Comparison of ENCODE assay signal across 8 cellular contexts in genomic region chr19:510606-511100, GRCh38.
DNase-seq lines count a peak whose midpoint lies in the region; ATAC-seq and TF ChIP-seq lines count a peak whose summit lies in the region.

No MANE protein-coding gene starts in this region.

- peak overlapping the region; percentile 21; the same call in 1 of the 2 replicates for H3K4me3 ChIP-seq in HEK293 (ENCODE audit: low read depth, low read length)

- CTCF ChIA-PET in HEK293 (lab: Yijun Ruan, JAX): interaction anchor here (0.6 to 2.9 kb wide), 39 partner anchors 8 to 491 kb away, joined by 3 to 49 read pairs (median 3); partner anchors contain the start of genes BSG, C2CD4C and CDC34

- H3K9me3 ChIP-seq in HEK293 (ENCODE audit: control insufficient read depth, insufficient read depth, low read depth, low read length): no peaks in the 10 kb centered on the region

- H3K4me1 ChIP-seq in HEK293 (ENCODE audit: control insufficient read depth, insufficient read depth, low read length): peaks cover 7% of the 10 kb centered on the region; the same call in 1 of the 2 replicates

- peaks cover 0 to 11% of the 10 kb centered on the region in 2 experiments; a peak in 1 of 3 replicates for H3K36me3 ChIP-seq in HEK293 (ENCODE audit: control insufficient read depth in 2 of 2, insufficient read depth in 1 of 2, low read length in 2 of 2)

- ATAC-seq in GM18517 (IDR thresholded peaks at IDR 0.05; ENCODE audit: unreplicated experiment): no peak

- peak; percentile 97 for TF ChIP-seq CTCF in HEK293 (tag by site-specific recombination; IDR thresholded peaks at IDR 0.05)

- H3K27ac ChIP-seq in HEK293 (ENCODE audit: extremely low read depth, low read depth, low read length): no peak overlapping the region
- peak overlapping the region; percentile 71 for H3K27ac ChIP-seq in caudate nucleus (ENCODE audit: low read depth, low read length)

- peak; percentile 92 for DNase-seq in COLO668 (lab: John Stamatoyannopoulos, UW; ENCODE audit: unreplicated experiment)
- peak; percentile 82 for DNase-seq in NCI-H2196 treated with DMSO at 0.1 percent for 48 hours (lab: John Stamatoyannopoulos, UW; ENCODE audit: unreplicated experiment)
- DNase-seq in activated CD4-positive, CD25-positive, alpha-beta regulatory T cell (lab: John Stamatoyannopoulos, UW): peak; percentile 85 to 91 (median 88)
- DNase-seq in caudate nucleus (lab: John Stamatoyannopoulos, UW): peak in 55 of 61 donors; percentile 20 to 88 (median 59)
- peak; percentile 96 for DNase-seq in islet precursor cell
- peak; percentile 93 to 94 (median 94) for DNase-seq in stimulated activated CD4-positive, alpha-beta T cell treated with anti-CD3 and anti-CD28 coated beads, Interleukin-12 subunit alpha, Interleukin-12 subunit beta, amount 100 ng/mL, for 48 hours (ENCODE audit: low read depth in 2 of 3, low spot score in 1 of 3)

- POLR2A ChIA-PET in HEK293 (lab: Yijun Ruan, JAX): interaction anchor here (0.8 to 2.4 kb wide), 7 partner anchors 11 to 193 kb away, joined by 3 to 35 read pairs (median 3); partner anchors contain the start of genes CDC34 and SHC2

TF ChIP-seq in HEK293, 187 proteins besides CTCF, POLR2A, EP300 and RAD21 (continues in another document):
- TF ChIP-seq ZBTB20 (tag by site-specific recombination; IDR thresholded peaks at IDR 0.05): peak; percentile 76
- no peak for TF ChIP-seq RBAK (tag by site-specific recombination; IDR thresholded peaks at IDR 0.05)
- no peak for TF ChIP-seq KLF9 (tag by site-specific recombination; IDR thresholded peaks at IDR 0.05; ENCODE audit: low read depth)
- no peak for TF ChIP-seq ZNF404 (tag by site-specific recombination; IDR thresholded peaks at IDR 0.05)
- no peak for TF ChIP-seq GLIS2 (tag by site-specific recombination; IDR thresholded peaks at IDR 0.05)
- no peak for TF ChIP-seq OSR2 (tag by site-specific recombination; IDR thresholded peaks at IDR 0.05)
- TF ChIP-seq ZNF148 (tag by site-specific recombination; IDR thresholded peaks at IDR 0.05; ENCODE audit: borderline replicate concordance): no peak
- TF ChIP-seq, protein P1, sequence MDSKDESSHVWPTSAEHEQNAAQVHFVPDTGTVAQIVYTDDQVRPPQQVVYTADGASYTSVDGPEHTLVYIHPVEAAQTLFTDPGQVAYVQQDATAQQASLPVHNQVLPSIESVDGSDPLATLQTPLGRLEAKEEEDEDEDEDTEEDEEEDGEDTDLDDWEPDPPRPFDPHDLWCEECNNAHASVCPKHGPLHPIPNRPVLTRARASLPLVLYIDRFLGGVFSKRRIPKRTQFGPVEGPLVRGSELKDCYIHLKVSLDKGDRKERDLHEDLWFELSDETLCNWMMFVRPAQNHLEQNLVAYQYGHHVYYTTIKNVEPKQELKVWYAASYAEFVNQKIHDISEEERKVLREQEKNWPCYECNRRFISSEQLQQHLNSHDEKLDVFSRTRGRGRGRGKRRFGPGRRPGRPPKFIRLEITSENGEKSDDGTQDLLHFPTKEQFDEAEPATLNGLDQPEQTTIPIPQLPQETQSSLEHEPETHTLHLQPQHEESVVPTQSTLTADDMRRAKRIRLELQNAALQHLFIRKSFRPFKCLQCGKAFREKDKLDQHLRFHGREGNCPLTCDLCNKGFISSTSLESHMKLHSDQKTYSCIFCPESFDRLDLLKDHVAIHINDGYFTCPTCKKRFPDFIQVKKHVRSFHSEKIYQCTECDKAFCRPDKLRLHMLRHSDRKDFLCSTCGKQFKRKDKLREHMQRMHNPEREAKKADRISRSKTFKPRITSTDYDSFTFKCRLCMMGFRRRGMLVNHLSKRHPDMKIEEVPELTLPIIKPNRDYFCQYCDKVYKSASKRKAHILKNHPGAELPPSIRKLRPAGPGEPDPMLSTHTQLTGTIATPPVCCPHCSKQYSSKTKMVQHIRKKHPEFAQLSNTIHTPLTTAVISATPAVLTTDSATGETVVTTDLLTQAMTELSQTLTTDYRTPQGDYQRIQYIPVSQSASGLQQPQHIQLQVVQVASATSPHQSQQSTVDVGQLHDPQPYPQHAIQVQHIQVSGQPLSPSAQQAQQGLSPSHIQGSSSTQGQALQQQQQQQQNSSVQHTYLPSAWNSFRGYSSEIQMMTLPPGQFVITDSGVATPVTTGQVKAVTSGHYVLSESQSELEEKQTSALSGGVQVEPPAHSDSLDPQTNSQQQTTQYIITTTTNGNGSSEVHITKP (tag by site-specific recombination; IDR thresholded peaks at IDR 0.05): no peak
- no peak for TF ChIP-seq ZNF112 (tag by site-specific recombination; IDR thresholded peaks at IDR 0.05)
- no peak for TF ChIP-seq ZSCAN18 (tag by site-specific recombination; IDR thresholded peaks at IDR 0.05)
- 0 out of 2 replicates have a peak, but pooled peaks have one; percentile 13 for TF ChIP-seq ZXDB (tag by site-specific recombination; IDR thresholded peaks at IDR 0.05)
- peak; percentile 80; the same call in 1 of the 2 replicates for TF ChIP-seq ZBTB48 (tag by site-specific recombination; IDR thresholded peaks at IDR 0.05)
- no peak for TF ChIP-seq ZNF423 (tag by site-specific recombination; IDR thresholded peaks at IDR 0.05)
- no peak for TF ChIP-seq ZNF19 (tag by site-specific recombination; IDR thresholded peaks at IDR 0.05; ENCODE audit: low read depth)
- no peak for TF ChIP-seq KLF1 (tag by site-specific recombination; IDR thresholded peaks at IDR 0.05)
- no peak for TF ChIP-seq BCL11A (tag by site-specific recombination; IDR thresholded peaks at IDR 0.05; ENCODE audit: low read depth)
- TF ChIP-seq ZNF837 (tag by site-specific recombination; IDR thresholded peaks at IDR 0.05): no peak
- no peak for TF ChIP-seq ZNF639 (tag by site-specific recombination; IDR thresholded peaks at IDR 0.05)
- no peak for TF ChIP-seq ZNF585B (tag by site-specific recombination; IDR thresholded peaks at IDR 0.05)
- TF ChIP-seq, protein P2, sequence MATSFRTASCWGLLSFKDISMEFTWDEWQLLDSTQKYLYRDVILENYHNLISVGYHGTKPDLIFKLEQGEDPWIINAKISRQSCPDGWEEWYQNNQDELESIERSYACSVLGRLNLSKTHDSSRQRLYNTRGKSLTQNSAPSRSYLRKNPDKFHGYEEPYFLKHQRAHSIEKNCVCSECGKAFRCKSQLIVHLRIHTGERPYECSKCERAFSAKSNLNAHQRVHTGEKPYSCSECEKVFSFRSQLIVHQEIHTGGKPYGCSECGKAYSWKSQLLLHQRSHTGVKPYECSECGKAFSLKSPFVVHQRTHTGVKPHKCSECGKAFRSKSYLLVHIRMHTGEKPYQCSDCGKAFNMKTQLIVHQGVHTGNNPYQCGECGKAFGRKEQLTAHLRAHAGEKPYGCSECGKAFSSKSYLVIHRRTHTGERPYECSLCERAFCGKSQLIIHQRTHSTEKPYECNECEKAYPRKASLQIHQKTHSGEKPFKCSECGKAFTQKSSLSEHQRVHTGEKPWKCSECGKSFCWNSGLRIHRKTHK (tag by site-specific recombination; IDR thresholded peaks at IDR 0.05): no peak
- TF ChIP-seq ZNF571 (tag by site-specific recombination; IDR thresholded peaks at IDR 0.05): no peak
- no peak for TF ChIP-seq TCF7L2 (IDR thresholded peaks at IDR 0.05; ENCODE audit: borderline replicate concordance, low read depth, low read length)
- no peak for TF ChIP-seq ZNF354C (tag by site-specific recombination; IDR thresholded peaks at IDR 0.05; ENCODE audit: borderline replicate concordance, low read depth)
